ENCODE assay signal across 14 cellular contexts in the genomic region with DNA sequence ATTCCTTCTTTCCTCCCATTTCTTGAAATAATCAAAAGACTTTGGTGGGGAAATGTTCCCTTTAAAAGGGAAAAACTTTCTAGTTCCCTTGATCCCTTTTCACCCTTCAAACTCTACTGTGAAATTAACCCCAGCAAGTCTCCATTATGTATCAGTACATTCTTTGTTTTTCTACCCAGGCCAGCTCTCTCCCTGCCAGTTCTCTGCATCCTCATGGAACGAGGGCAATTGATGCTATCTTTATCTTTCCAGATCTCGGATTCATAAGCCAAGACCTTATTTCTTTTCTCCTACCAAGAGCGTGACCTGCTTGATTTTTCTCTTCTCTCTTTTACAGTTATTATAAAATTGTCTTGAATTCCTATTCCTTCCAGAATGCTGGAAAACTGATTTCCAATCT.
DNase-seq lines count a peak whose midpoint lies in the region; ATAC-seq lines count a peak whose summit lies in the region.
"Had no signal": no experiment of that assay in that cellular context is flagged by ENCODE, and none has a peak within 500 bp of the region (broad histone marks: within the 10 kb centered on the region; RNA-seq: fewer than 3 reads in every experiment).

No MANE protein-coding gene starts in this region.

- no peaks in the 10 kb centered on the region for H3K9me3 ChIP-seq in SK-N-MC (ENCODE audit: low read depth, low read length)
- H3K9me3 ChIP-seq: A549, Caco-2 had no signal

- no peak overlapping the region for H3K27ac Mint-ChIP-seq in activated CD4-positive, alpha-beta T cell treated with anti-CD3 and anti-CD28 coated beads, Interleukin-2, amount 10 ng/mL, durations not matched to agents 24 days and 14 days
- H3K27ac Mint-ChIP-seq: CD14-positive monocyte; CD8-positive, alpha-beta T cell had no signal

- ATAC-seq in HG02798 (IDR thresholded peaks at IDR 0.05; ENCODE audit: poor library complexity, unreplicated experiment): no peak
- ATAC-seq in HG02623 (IDR thresholded peaks at IDR 0.05; ENCODE audit: unreplicated experiment): no peak
- ATAC-seq: A549; CD8-positive, alpha-beta T cell; GM12878 had no signal

- no peak overlapping the region for H3K4me3 ChIP-seq in SK-N-MC
- H3K4me3 ChIP-seq: A549, GM12878 had no signal

- no peaks in the 10 kb centered on the region for H3K9me3 Mint-ChIP-seq in activated CD4-positive, alpha-beta T cell treated with anti-CD3 and anti-CD28 coated beads, Interleukin-2, amount 10 ng/mL, durations not matched to agents 24 days and 14 days

- H3K36me3 Mint-ChIP-seq in activated CD4-positive, alpha-beta T cell treated with anti-CD3 and anti-CD28 coated beads, Interleukin-2, amount 10 ng/mL, durations not matched to agents 24 days and 14 days (ENCODE audit: low read depth): no peaks in the 10 kb centered on the region
- H3K36me3 Mint-ChIP-seq: CD14-positive monocyte; CD8-positive, alpha-beta T cell had no signal

- no peaks in the 10 kb centered on the region for H3K4me1 Mint-ChIP-seq in activated CD4-positive, alpha-beta T cell treated with anti-CD3 and anti-CD28 coated beads, Interleukin-2, amount 10 ng/mL, durations not matched to agents 24 days and 14 days
- H3K4me1 Mint-ChIP-seq: CD14-positive monocyte had no signal

- DNase-seq in SK-N-MC (ENCODE audit: low read depth, low spot score): no peak
- DNase-seq in cerebellum (ENCODE audit: low spot score): peak; percentile 29
- DNase-seq in medulla oblongata (ENCODE audit: extremely low spot score): peak; percentile 38
- no peak for DNase-seq in substantia nigra (lab: John Stamatoyannopoulos, UW)
- DNase-seq in activated CD4-positive, alpha-beta T cell treated with anti-CD3 and anti-CD28 coated beads, Interleukin-2, amount 10 ng/mL, durations not matched to agents 24 days and 14 days: no peak
- DNase-seq in hippocampal formation (lab: John Stamatoyannopoulos, UW): no peak
- DNase-seq: Caco-2; CD8-positive, alpha-beta T cell; H7 had no signal

- H3K36me3 ChIP-seq in SK-N-MC (ENCODE audit: insufficient read depth, low read length): no peaks in the 10 kb centered on the region; the same call in 1 of the 2 replicates

- H3K9ac ChIP-seq in SK-N-MC (ENCODE audit: insufficient read length): peak overlapping the region; percentile 56

- H3K4me3 Mint-ChIP-seq in activated CD4-positive, alpha-beta T cell treated with anti-CD3 and anti-CD28 coated beads, Interleukin-2, amount 10 ng/mL, durations not matched to agents 24 days and 14 days: no peak overlapping the region
- H3K4me3 Mint-ChIP-seq: CD14-positive monocyte; CD8-positive, alpha-beta T cell had no signal

- H3K27me3 Mint-ChIP-seq in activated CD4-positive, alpha-beta T cell treated with anti-CD3 and anti-CD28 coated beads, Interleukin-2, amount 10 ng/mL, durations not matched to agents 24 days and 14 days: no peaks in the 10 kb centered on the region

- intact Hi-C loops in activated CD4-positive, alpha-beta T cell treated with anti-CD3 and anti-CD28 coated beads, Interleukin-2, amount 10 ng/mL, durations not matched to agents 24 days and 14 days (cut with micrococcal nuclease): no loop called here

- H3K27ac ChIP-seq in SK-N-MC: peak overlapping the region; percentile 94
- peak overlapping the region; percentile 32 for H3K27ac ChIP-seq in substantia nigra (ENCODE audit: low read depth, low read length, poor library complexity, severe bottlenecking)
- H3K27ac ChIP-seq: A549 had no signal

Comparison
In these comparisons a context has a peak if more than half of its experiments do, and no peak if none do; other contexts are left out.
1. DNase-seq: peak in cerebellum (single experiment) and medulla oblongata (single experiment); none in SK-N-MC (single experiment), substantia nigra (0 of 49), activated CD4-positive, alpha-beta T cell treated with anti-CD3 and anti-CD28 coated beads, Interleukin-2, amount 10 ng/mL, durations not matched to agents 24 days and 14 days (single experiment) and hippocampal formation (0 of 2).